25 cellular contexts compared by ENCODE assay signal in the genomic region with DNA sequence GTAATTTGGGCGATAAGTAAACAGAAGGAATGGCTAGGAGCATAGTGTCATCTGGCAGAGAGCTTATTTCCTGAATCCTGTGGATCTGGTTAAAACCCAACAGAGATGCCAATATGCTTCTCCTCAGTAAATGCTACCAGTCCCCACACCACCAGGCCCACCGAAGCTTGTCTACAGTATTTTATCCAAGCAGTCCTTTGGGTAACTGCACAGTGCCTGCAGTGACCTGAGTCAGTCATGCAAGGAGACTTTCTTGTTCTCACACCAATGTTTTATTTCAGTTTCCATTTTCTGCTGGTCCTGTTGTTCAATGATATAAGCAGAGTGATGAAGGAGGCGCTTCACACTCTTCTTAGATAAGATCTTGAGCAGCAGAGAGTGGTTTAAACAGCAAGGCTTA.
DNase-seq lines count a peak whose midpoint lies in the region; ATAC-seq, FAIRE-seq and TF ChIP-seq lines count a peak whose summit lies in the region.
"Had no signal": no experiment of that assay in that cellular context is flagged by ENCODE, and none has a peak within 500 bp of the region (broad histone marks: within the 10 kb centered on the region; RNA-seq: fewer than 3 reads in every experiment).

No MANE protein-coding gene starts in this region.

- TF ChIP-seq CTCF in GM20000 (IDR thresholded peaks at IDR 0.05; ENCODE audit: extremely low read depth, missing control alignments): no peak

- H3K79me1 ChIP-seq in neuronal stem cell (ENCODE audit: low read depth, low read length): no peaks in the 10 kb centered on the region

- no peak overlapping the region for H4K91ac ChIP-seq in neuronal stem cell (ENCODE audit: low read depth, low read length, poor library complexity)

- H3K18ac ChIP-seq in neuronal stem cell (ENCODE audit: low read length): no peak overlapping the region

- H4K8ac ChIP-seq in neuronal stem cell (ENCODE audit: low read depth, low read length): no peak overlapping the region

- H3K9me3 ChIP-seq in neuronal stem cell (replicated peaks in 1 of 2; ENCODE audit: control insufficient read depth in 2 of 2, insufficient read depth in 1 of 2, low read depth in 1 of 2, low read length in 2 of 2): no peaks in the 10 kb centered on the region
- H3K9me3 ChIP-seq: lower lobe of right lung, prostate gland, SJCRH30, vagina had no signal

- no peak overlapping the region for H3K9ac ChIP-seq in neuronal stem cell (ENCODE audit: low read depth, low read length, poor library complexity)

- H3K27ac ChIP-seq in neuronal stem cell (replicated peaks; ENCODE audit: low read length): no peak overlapping the region
- H3K27ac ChIP-seq: lower lobe of right lung, prostate gland, SJCRH30, vagina had no signal

- H3K4me2 ChIP-seq in neuronal stem cell (ENCODE audit: insufficient read depth, low read length, poor library complexity, severe bottlenecking): no peak overlapping the region

- no peak overlapping the region for H3K4me3 ChIP-seq in neuronal stem cell (ENCODE audit: low read length in 2 of 2)
- H3K4me3 ChIP-seq: lower lobe of right lung, prostate gland, SJCRH30, vagina had no signal

- ATAC-seq in GM21723 (IDR thresholded peaks at IDR 0.05; ENCODE audit: unreplicated experiment) (peak; percentile 56), GM18519 (IDR thresholded peaks at IDR 0.05; ENCODE audit: low FRiP score, unreplicated experiment) (no peak)
- ATAC-seq: activated naive CD8-positive, alpha-beta T cell treated with anti-CD3 and anti-CD28 coated beads, Interleukin-2, amount 50 U/mL, for 24 hours; lower lobe of right lung; Panc1; T-cell had no signal

- H2AFZ ChIP-seq in neuronal stem cell (ENCODE audit: low read length): peak overlapping the region; percentile 33

- no peak for FAIRE-seq in RCC 7860 (lab: Jason Lieb, UNC)
- FAIRE-seq: GM12891, TTC549 had no signal

- H3K23ac ChIP-seq in neuronal stem cell (ENCODE audit: low read depth, low read length, poor library complexity): no peak overlapping the region

- no peak overlapping the region for H2AK5ac ChIP-seq in neuronal stem cell (ENCODE audit: low read depth, low read length)

- no CpG with 5 or more reads among the region's 3 CpGs for WGBS in neuronal stem cell (ENCODE audit: extremely low coverage in 2 of 2, insufficient read length in 2 of 2, insufficient replicate concordance in 1 of 2), 2 donors

- no peak overlapping the region for H3K4ac ChIP-seq in neuronal stem cell (ENCODE audit: low read length)

- H3K4me1 ChIP-seq in neuronal stem cell (ENCODE audit: control insufficient read depth in 2 of 2, insufficient read depth in 1 of 2, low read depth in 1 of 2, low read length in 2 of 2): peaks cover 0 to 2% of the 10 kb centered on the region in 2 donors
- H3K4me1 ChIP-seq: lower lobe of right lung, prostate gland, SJCRH30, vagina had no signal

- DNase-seq in NCI-H510A treated with DMSO at 0.1 percent for 48 hours (lab: John Stamatoyannopoulos, UW) (peak; percentile 3), NCI-H510A (lab: John Stamatoyannopoulos, UW) (no peak), NCI-H748 (lab: John Stamatoyannopoulos, UW; ENCODE audit: unreplicated experiment) (peak; percentile 89), neuronal stem cell (ENCODE audit: low spot score) (no peak), RCC 7860 (ENCODE audit: low spot score) (no peak), GM20000 (ENCODE audit: low spot score) (no peak)
- DNase-seq: activated CD8-positive, alpha-beta memory T cell treated with anti-CD3 and anti-CD28 coated beads for 24 hours; activated gamma-delta T cell treated with Interleukin-2 at 50 U/mL for 16 hours; activated naive CD8-positive, alpha-beta T cell treated with anti-CD3 and anti-CD28 coated beads, Interleukin-2, amount 50 U/mL, for 24 hours; activated T-cell treated with anti-CD3 and anti-CD28 coated beads, Interleukin-2, amount 50 U/mL, for 1 hour; DMS79 treated with DMSO at 0.1 percent for 48 hours; glutamatergic neuron; lower lobe of right lung; NCI-H1092 treated with DMSO at 0.1 percent for 48 hours; NK-92 treated with Interleukin-12 subunit alpha and Interleukin-12 subunit beta, amount 100 ng/mL, for 24 hours; SJCRH30; stimulated activated CD4-positive, alpha-beta T cell treated with anti-CD3 and anti-CD28 coated beads, Interleukin-15, amount 100 ng/mL, for 24 hours; T-cell had no signal

- H2BK15ac ChIP-seq in neuronal stem cell (ENCODE audit: low read length): no peak overlapping the region

- no peak overlapping the region for H2BK5ac ChIP-seq in neuronal stem cell (ENCODE audit: low read length)

- H2BK12ac ChIP-seq in neuronal stem cell (ENCODE audit: low read length): no peak overlapping the region

- H2BK120ac ChIP-seq in neuronal stem cell (ENCODE audit: low read depth, low read length): no peak overlapping the region

- no peaks in the 10 kb centered on the region for H3K36me3 ChIP-seq in neuronal stem cell (replicated peaks in 1 of 2; ENCODE audit: control insufficient read depth in 2 of 2, insufficient read depth in 2 of 2, low read length in 2 of 2)
- H3K36me3 ChIP-seq: lower lobe of right lung, prostate gland, SJCRH30, vagina had no signal

- H3K14ac ChIP-seq in neuronal stem cell (ENCODE audit: low read length): no peak overlapping the region

- no peaks in the 10 kb centered on the region for H3K27me3 ChIP-seq in neuronal stem cell (ENCODE audit: control insufficient read depth in 3 of 3, insufficient read depth in 3 of 3, low read depth in 1 of 3, low read length in 3 of 3)
- H3K27me3 ChIP-seq: SJCRH30, vagina had no signal

Comparison
In these comparisons a context has a peak if more than half of its experiments do, and no peak if none do; other contexts are left out.
1. DNase-seq: peak in NCI-H510A treated with DMSO at 0.1 percent for 48 hours (single experiment) and NCI-H748 (single experiment); none in NCI-H510A (single experiment), neuronal stem cell (single experiment), RCC 7860 (single experiment) and GM20000 (single experiment).